In the genomic region with DNA sequence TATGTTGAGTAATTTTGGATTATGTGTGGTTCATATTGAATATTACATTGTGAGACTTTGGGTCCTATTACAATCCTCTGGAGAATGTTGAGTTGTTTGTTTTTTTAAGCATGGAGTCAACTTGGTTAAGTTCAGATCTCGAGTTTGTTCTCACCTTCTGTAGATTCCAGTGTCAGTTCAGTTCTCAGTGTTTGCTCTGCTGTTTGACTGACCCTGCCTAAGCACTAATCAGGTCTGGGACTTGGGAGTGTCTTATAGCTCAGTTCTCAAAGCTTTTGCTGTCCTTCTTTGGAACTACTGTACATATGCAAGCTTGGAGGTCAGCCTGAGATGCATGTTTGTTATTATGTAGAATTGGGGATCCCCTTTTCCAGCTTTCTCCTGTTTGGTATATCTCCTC, we compare ENCODE assay signal across 9 cellular contexts.
A peak's percentile ranks its signal among the peaks of the same experiment; 100 is the strongest.
DNase-seq lines count a peak whose midpoint lies in the region; ATAC-seq and TF ChIP-seq lines count a peak whose summit lies in the region.
"Had no signal": no experiment of that assay in that cellular context is flagged by ENCODE, and none has a peak within 500 bp of the region (broad histone marks: within the 10 kb centered on the region; RNA-seq: fewer than 3 reads in every experiment).

No MANE protein-coding gene starts in this region.

- no peak overlapping the region for H3K4ac ChIP-seq in trophoblast cell (ENCODE audit: low read depth, low read length)

- no peak overlapping the region for H3K14ac ChIP-seq in trophoblast cell (ENCODE audit: low read length)

- no peak overlapping the region for H4K12ac ChIP-seq in trophoblast cell (ENCODE audit: low read depth, low read length)

- no peak overlapping the region for H4K91ac ChIP-seq in trophoblast cell (ENCODE audit: low read depth, low read length)

- H2BK5ac ChIP-seq in trophoblast cell (ENCODE audit: low read depth, low read length, poor library complexity) = no peak overlapping the region

- H2BK12ac ChIP-seq in trophoblast cell (ENCODE audit: low read length) = no peak overlapping the region

- no peak overlapping the region for H3K23ac ChIP-seq in trophoblast cell (ENCODE audit: low read length)

- peaks cover 7 to 99% (median 87%) of the 10 kb centered on the region in 10 experiments; a peak in 18 of 20 replicates for H3K4me1 ChIP-seq in BLaER1 treated with 17β-estradiol and CSF1 and Interleukin-3, amounts not matched to agents 10 nM and 100 nM
- H3K4me1 ChIP-seq in RWPE2 (ENCODE audit: insufficient read depth, poor library complexity, severe bottlenecking) = peaks cover 34% of the 10 kb centered on the region
- H3K4me1 ChIP-seq in trophoblast cell (ENCODE audit: control insufficient read depth in 1 of 2, insufficient read depth in 2 of 2, low read length in 2 of 2) = peaks cover 3 to 9% of the 10 kb centered on the region in 2 experiments

- no peak overlapping the region for H2BK120ac ChIP-seq in trophoblast cell (ENCODE audit: insufficient read depth, low read length, poor library complexity)

- H3K79me2 ChIP-seq in trophoblast cell (ENCODE audit: control insufficient read depth, insufficient read depth, low read length, poor library complexity) = peaks cover 13% of the 10 kb centered on the region

- H4K20me1 ChIP-seq in BLaER1 treated with 17β-estradiol and CSF1 and Interleukin-3, amounts not matched to agents 10 nM and 100 nM = peaks cover 0 to 43% (median 0%) of the 10 kb centered on the region in 11 experiments; a peak in 6 of 22 replicates

- H3K9ac ChIP-seq in BLaER1 treated with 17β-estradiol and CSF1 and Interleukin-3, amounts not matched to agents 10 nM and 100 nM = peak overlapping the region in 8 of 11 experiments; percentile 22 to 65 (median 58); a peak in 15 of 22 replicates
- H3K9ac ChIP-seq in trophoblast cell (ENCODE audit: low read length) = no peak overlapping the region

- H3K27ac ChIP-seq in BLaER1 treated with 17β-estradiol and CSF1 and Interleukin-3, amounts not matched to agents 10 nM and 100 nM = peak overlapping the region in 10 of 11 experiments; percentile 21 to 99 (median 94); a peak in 19 of 22 replicates
- H3K27ac ChIP-seq in RWPE2 (ENCODE audit: poor library complexity, severe bottlenecking) = peak overlapping the region; percentile 23
- peak overlapping the region; percentile 27 for H3K27ac ChIP-seq in trophoblast cell (ENCODE audit: low read depth, low read length)

- peaks cover 10% of the 10 kb centered on the region for H3K79me1 ChIP-seq in trophoblast cell (ENCODE audit: low read length)

- TF ChIP-seq CTCF in RWPE2 (IDR thresholded peaks at IDR 0.05; ENCODE audit: poor library complexity, severe bottlenecking) (no peak), fibroblast of pulmonary artery (IDR thresholded peaks at IDR 0.05; ENCODE audit: low read length, missing control alignments) (no peak)

- peak overlapping the region in 8 of 11 experiments; percentile 2 to 88 (median 80); a peak in 14 of 22 replicates for H3K4me2 ChIP-seq in BLaER1 treated with 17β-estradiol and CSF1 and Interleukin-3, amounts not matched to agents 10 nM and 100 nM
- no peak overlapping the region for H3K4me2 ChIP-seq in trophoblast cell (ENCODE audit: low read length)

- no peak overlapping the region for H4K8ac ChIP-seq in trophoblast cell (ENCODE audit: low read depth, low read length)

- no peak overlapping the region for H3K18ac ChIP-seq in trophoblast cell (ENCODE audit: low read length)

- no peak for DNase-seq in RWPE2 (ENCODE audit: low spot score)
- DNase-seq in fibroblast of pulmonary artery (ENCODE audit: low read depth) = peak; percentile 18
- DNase-seq in trophoblast cell = no peak
- no peak for DNase-seq in inferior parietal cortex (ENCODE audit: extremely low spot score)
- no peak for DNase-seq in NCI-H82 treated with DMSO at 0.1 percent for 48 hours (lab: John Stamatoyannopoulos, UW; ENCODE audit: unreplicated experiment)

- peaks cover 0 to 20% (median 6%) of the 10 kb centered on the region in 11 experiments; a peak in 11 of 22 replicates for H3K36me3 ChIP-seq in BLaER1 treated with 17β-estradiol and CSF1 and Interleukin-3, amounts not matched to agents 10 nM and 100 nM
- H3K36me3 ChIP-seq in RWPE2 (ENCODE audit: low read depth) (no peaks in the 10 kb centered on the region), trophoblast cell (ENCODE audit: control insufficient read depth in 1 of 2, insufficient read depth in 2 of 2, low read length in 2 of 2) (no peaks in the 10 kb centered on the region)
- H3K36me3 ChIP-seq: neutrophil had no signal

- H3K9me3 ChIP-seq in BLaER1 treated with 17β-estradiol and CSF1 and Interleukin-3, amounts not matched to agents 10 nM and 100 nM (replicated peaks in 1 of 11) = peaks cover 0 to 39% (median 12%) of the 10 kb centered on the region in 11 experiments; a peak in 16 of 22 replicates
- H3K9me3 ChIP-seq in RWPE2 (ENCODE audit: severe bottlenecking) = no peaks in the 10 kb centered on the region
- H3K9me3 ChIP-seq in trophoblast cell (ENCODE audit: insufficient read depth, low read depth, low read length) = no peaks in the 10 kb centered on the region
- H3K9me3 ChIP-seq: neutrophil had no signal

- H3K27me3 ChIP-seq in BLaER1 treated with 17β-estradiol and CSF1 and Interleukin-3, amounts not matched to agents 10 nM and 100 nM = no peaks in the 10 kb centered on the region
- H3K27me3 ChIP-seq in RWPE2 (ENCODE audit: insufficient read depth, poor library complexity, severe bottlenecking) (no peaks in the 10 kb centered on the region), trophoblast cell (ENCODE audit: insufficient read depth, low read length) (no peaks in the 10 kb centered on the region)
- H3K27me3 ChIP-seq: neutrophil had no signal

- H2AFZ ChIP-seq in trophoblast cell (ENCODE audit: insufficient read depth, low read length, poor library complexity) = no peak overlapping the region

- ATAC-seq in RWPE2 (ENCODE audit: low read depth) (no peak), HG03342 (IDR thresholded peaks at IDR 0.05; ENCODE audit: unreplicated experiment) (no peak), HG03159 (IDR thresholded peaks at IDR 0.05; ENCODE audit: unreplicated experiment) (no peak)

- H3K4me3 ChIP-seq in BLaER1 treated with 17β-estradiol and CSF1 and Interleukin-3, amounts not matched to agents 10 nM and 100 nM = no peak overlapping the region
- H3K4me3 ChIP-seq in RWPE2 (ENCODE audit: severe bottlenecking) (no peak overlapping the region), fibroblast of pulmonary artery (replicated peaks; ENCODE audit: low read depth, low read length) (no peak overlapping the region), trophoblast cell (ENCODE audit: low read depth, low read length) (no peak overlapping the region)

- no peak overlapping the region for H2AK5ac ChIP-seq in trophoblast cell (ENCODE audit: low read length)

- WGBS in trophoblast cell (ENCODE audit: extremely low coverage, insufficient coverage, insufficient read length) = no CpG with 5 or more reads among the region's 1 CpG

Comparison
In these comparisons a context has a peak if more than half of its experiments do, and no peak if none do; other contexts are left out.
1. H3K27ac ChIP-seq: peak in every context shown above with its lines; median percentile 94 in BLaER1 treated with 17β-estradiol and CSF1 and Interleukin-3, amounts not matched to agents 10 nM and 100 nM; 27 in trophoblast cell; 23 in RWPE2.